29 cellular contexts compared by ENCODE assay signal in genomic region chr10:114284346-114285071, GRCh38. TPM values are rescaled to one million over a fixed set of nuclear protein-coding genes. Genes with fewer than 3 reads are reported as not detected.
DNase-seq lines count a peak whose midpoint lies in the region; ATAC-seq, FAIRE-seq and TF ChIP-seq lines count a peak whose summit lies in the region.
"Had no signal": no experiment of that assay in that cellular context is flagged by ENCODE, and none has a peak within 500 bp of the region (broad histone marks: within the 10 kb centered on the region; RNA-seq: fewer than 3 reads in every experiment).

No MANE protein-coding gene starts in this region.

- CTCF ChIA-PET in activated naive CD4-positive, alpha-beta T cell treated with anti-CD3 and anti-CD28 coated beads, Interleukin-2, amount 10 ng/mL, durations not matched to agents 7 days and 5 days (lab: Charles Lee): interaction anchor here (3.1 kb wide), 1 partner anchor 19 kb away, joined by 8 read pairs; no protein-coding TSS in a partner anchor

- TF ChIP-seq POLR2A in sigmoid colon (IDR thresholded peaks at IDR 0.05): no peak

- POLR2A ChIA-PET in naive thymus-derived CD8-positive, alpha-beta T cell (lab: Charles Lee): no interaction called here

- no peaks in the 10 kb centered on the region for H3K36me3 Mint-ChIP-seq in activated naive CD4-positive, alpha-beta T cell treated with anti-CD3 and anti-CD28 coated beads, Interleukin-2, amount 10 ng/mL, durations not matched to agents 7 days and 5 days
- H3K36me3 Mint-ChIP-seq in naive thymus-derived CD8-positive, alpha-beta T cell: no peaks in the 10 kb centered on the region
- H3K36me3 Mint-ChIP-seq: CD4-positive, alpha-beta memory T cell had no signal

- H3K4me1 Mint-ChIP-seq in activated naive CD4-positive, alpha-beta T cell treated with anti-CD3 and anti-CD28 coated beads, Interleukin-2, amount 10 ng/mL, durations not matched to agents 7 days and 5 days: no peaks in the 10 kb centered on the region
- no peaks in the 10 kb centered on the region for H3K4me1 Mint-ChIP-seq in naive thymus-derived CD8-positive, alpha-beta T cell
- H3K4me1 Mint-ChIP-seq: CD4-positive, alpha-beta memory T cell; H9 had no signal

- H3K27me3 ChIP-seq in sigmoid colon: no peaks in the 10 kb centered on the region
- H3K27me3 ChIP-seq: Peyer's patch had no signal

- no peak overlapping the region for H3K9ac ChIP-seq in kidney (ENCODE audit: low read length in 2 of 2)
- H3K9ac ChIP-seq: GM23248 had no signal

- no peak overlapping the region for H3K4me3 ChIP-seq in Jurkat, Clone E6-1 (ENCODE audit: low read length)
- H3K4me3 ChIP-seq in kidney (ENCODE audit: low read length in 2 of 2): no peak overlapping the region
- no peak overlapping the region for H3K4me3 ChIP-seq in sigmoid colon
- H3K4me3 ChIP-seq: GM23248, Peyer's patch had no signal

- no peak for FAIRE-seq in kidney (lab: Jason Lieb, UNC)
- FAIRE-seq: GM18507 had no signal

- no peaks in the 10 kb centered on the region for H3K9me3 Mint-ChIP-seq in activated naive CD4-positive, alpha-beta T cell treated with anti-CD3 and anti-CD28 coated beads, Interleukin-2, amount 10 ng/mL, durations not matched to agents 7 days and 5 days
- H3K9me3 Mint-ChIP-seq in naive thymus-derived CD8-positive, alpha-beta T cell: no peaks in the 10 kb centered on the region
- H3K9me3 Mint-ChIP-seq: H9 had no signal

- WGBS in sigmoid colon, 2 donors: 86 to 87% methylated on average over 13 of the region's 13 CpGs

- TF ChIP-seq CTCF in kidney (IDR thresholded peaks at IDR 0.05; ENCODE audit: borderline replicate concordance, extremely low read depth, insufficient read depth): no peak
- TF ChIP-seq CTCF in sigmoid colon (IDR thresholded peaks at IDR 0.05): no peak

- no peak overlapping the region for H3K4me3 Mint-ChIP-seq in activated naive CD4-positive, alpha-beta T cell treated with anti-CD3 and anti-CD28 coated beads, Interleukin-2, amount 10 ng/mL, durations not matched to agents 7 days and 5 days
- H3K4me3 Mint-ChIP-seq in naive thymus-derived CD8-positive, alpha-beta T cell: no peak overlapping the region
- H3K4me3 Mint-ChIP-seq: CD4-positive, alpha-beta memory T cell; H9 had no signal

- H3K27ac ChIP-seq in kidney (ENCODE audit: low read depth in 2 of 2, low read length in 2 of 2) (no peak overlapping the region), sigmoid colon (no peak overlapping the region)
- H3K27ac ChIP-seq: GM23248, Peyer's patch had no signal

- no peaks in the 10 kb centered on the region for H3K9me3 ChIP-seq in kidney (ENCODE audit: control insufficient read depth in 1 of 2, low read length in 2 of 2)
- H3K9me3 ChIP-seq in sigmoid colon: no peaks in the 10 kb centered on the region
- H3K9me3 ChIP-seq: Peyer's patch had no signal

- TF ChIP-seq EP300 in sigmoid colon (IDR thresholded peaks at IDR 0.05): no peak

- DNase-seq in activated naive CD4-positive, alpha-beta T cell treated with anti-CD3 and anti-CD28 coated beads, Interleukin-2, amount 10 ng/mL, durations not matched to agents 7 days and 5 days: peak; percentile 7
- no peak for DNase-seq in activated naive CD4-positive, alpha-beta T cell treated with Interleukin-2 at 50 U/mL for 16 hours
- peak; percentile 32 for DNase-seq in Jurkat, Clone E6-1 (ENCODE audit: low read depth, low spot score)
- peak; percentile 54 for DNase-seq in kidney
- DNase-seq in sigmoid colon: peak; percentile 58
- DNase-seq in NCI-H524 (lab: John Stamatoyannopoulos, UW): no peak
- no peak for DNase-seq in naive thymus-derived CD8-positive, alpha-beta T cell
- DNase-seq: C1 segment of cervical spinal cord; CD4-positive, alpha-beta memory T cell; COR-L47; DMS53; GM23248; H9; Kasumi-1; MV-4-11; NCI-H1105 treated with DMSO at 0.1 percent for 48 hours; NCI-H146; NCI-H1930; NCI-H2107; NCI-H446; OCI-M1 had no signal

- ATAC-seq in GM18867 (IDR thresholded peaks at IDR 0.05; ENCODE audit: unreplicated experiment): no peak
- ATAC-seq in naive thymus-derived CD8-positive, alpha-beta T cell: no peak
- ATAC-seq: SK-N-SH treated with all-trans-retinoic acid at 6 μM for 48 hours had no signal

- H3K27ac Mint-ChIP-seq in activated naive CD4-positive, alpha-beta T cell treated with anti-CD3 and anti-CD28 coated beads, Interleukin-2, amount 10 ng/mL, durations not matched to agents 7 days and 5 days: no peak overlapping the region
- H3K27ac Mint-ChIP-seq in naive thymus-derived CD8-positive, alpha-beta T cell: no peak overlapping the region
- H3K27ac Mint-ChIP-seq: CD4-positive, alpha-beta memory T cell; H9 had no signal

- H3K27me3 Mint-ChIP-seq in activated naive CD4-positive, alpha-beta T cell treated with anti-CD3 and anti-CD28 coated beads, Interleukin-2, amount 10 ng/mL, durations not matched to agents 7 days and 5 days: no peaks in the 10 kb centered on the region
- peaks cover 0 to 4% (median 0%) of the 10 kb centered on the region in 5 donors for H3K27me3 Mint-ChIP-seq in naive thymus-derived CD8-positive, alpha-beta T cell

- intact Hi-C loops in kidney (cut with DNase I) (no loop called here), sigmoid colon (cut with DNase I) (no loop called here)

- H3K4me1 ChIP-seq in kidney (ENCODE audit: control insufficient read depth in 1 of 2, insufficient read depth in 1 of 2, low read depth in 1 of 2, low read length in 2 of 2): no peaks in the 10 kb centered on the region
- H3K4me1 ChIP-seq in sigmoid colon: no peaks in the 10 kb centered on the region
- H3K4me1 ChIP-seq: Peyer's patch had no signal

- H3K36me3 ChIP-seq in kidney (ENCODE audit: control insufficient read depth in 1 of 2, insufficient read depth in 2 of 2, low read length in 2 of 2): no peaks in the 10 kb centered on the region
- H3K36me3 ChIP-seq in sigmoid colon: no peaks in the 10 kb centered on the region
- H3K36me3 ChIP-seq: Peyer's patch had no signal

RNA-seq across cellular contexts. Expression of gene VWA2, which starts 45.5 kb away (rescaled TPM):
- not detected for polyA plus RNA-seq in Jurkat, Clone E6-1 (2012; ENCODE audit: insufficient read depth, insufficient read length)
- total RNA-seq in kidney (6.5 TPM), sigmoid colon (under 1 TPM in 2 of 4 donors, not detected in 2; 0.36 to 0.55 TPM)
- polyA plus RNA-seq in kidney (ENCODE audit: insufficient read depth, low read depth, low replicate concordance) (0.17 TPM), sigmoid colon (1 to 10 TPM in 1 of 3 donors, under 1 TPM in 1, not detected in 1; 0.23 to 1.3 TPM)
- not detected for total RNA-seq in naive thymus-derived CD8-positive, alpha-beta T cell
- not detected for polyA plus RNA-seq in naive thymus-derived CD8-positive, alpha-beta T cell
- total RNA-seq: A172; CD4-positive, alpha-beta memory T cell; Daoy; G401; GM23248; M059J had no signal
- polyA plus RNA-seq: CD4-positive, alpha-beta memory T cell; GM23248 had no signal

Comparison
In these comparisons a context has a peak if more than half of its experiments do, and no peak if none do; other contexts are left out.
1. DNase-seq: peak in activated naive CD4-positive, alpha-beta T cell treated with anti-CD3 and anti-CD28 coated beads, Interleukin-2, amount 10 ng/mL, durations not matched to agents 7 days and 5 days (single experiment), Jurkat, Clone E6-1 (single experiment), kidney (single experiment) and sigmoid colon (single experiment); none in activated naive CD4-positive, alpha-beta T cell treated with Interleukin-2 at 50 U/mL for 16 hours (single experiment), NCI-H524 (0 of 2) and naive thymus-derived CD8-positive, alpha-beta T cell (0 of 10).